ENCODE assay signal across 21 cellular contexts in genomic region chr6:14512246-14512645, GRCh38.
"Had no signal": no experiment of that assay in that cellular context is flagged by ENCODE, and none has a peak within 500 bp of the region (broad histone marks: within the 10 kb centered on the region; RNA-seq: fewer than 3 reads in every experiment).

No MANE protein-coding gene starts in this region.

- H3K36me3 ChIP-seq: left lung, lower lobe of right lung, neural progenitor cell, ovary, suprapubic skin, thoracic aorta, tibial artery, uterus had no signal

- H2AFZ ChIP-seq: neural progenitor cell had no signal

- H3K4me3 ChIP-seq: left lung, lower lobe of right lung, neural progenitor cell, ovary, skin epidermis, suprapubic skin, thoracic aorta, tibial artery, uterus had no signal

- H3K27me3 ChIP-seq: left lung, neural progenitor cell, ovary, suprapubic skin, tibial artery, uterus had no signal

- H3K27ac ChIP-seq: left lung, lower lobe of right lung, neural progenitor cell, ovary, skin epidermis, suprapubic skin, thoracic aorta, tibial artery, uterus had no signal

- H3K4me1 ChIP-seq: left lung, lower lobe of right lung, tibial artery, uterus had no signal

- H3K9me3 ChIP-seq: left lung, lower lobe of right lung, ovary, suprapubic skin, thoracic aorta, tibial artery, uterus had no signal

- H3K4me2 ChIP-seq: neural progenitor cell had no signal

- DNase-seq: hippocampal formation; kidney glomerular epithelial cell; left colon; left lung; lower lobe of right lung; mammary epithelial cell; mesenchymal stem cell; naive B cell; natural killer cell; nephron progenitor cell; ovary; retina; right cardiac atrium; stimulated activated CD4-positive, alpha-beta T cell treated with anti-CD3 and anti-CD28 coated beads, Interleukin-4, amount 100 ng/mL, for 24 hours; stimulated activated naive CD4-positive, alpha-beta T cell; tibial artery; uterus had no signal

- H3K9ac ChIP-seq: neural progenitor cell had no signal
